In the genomic region with DNA sequence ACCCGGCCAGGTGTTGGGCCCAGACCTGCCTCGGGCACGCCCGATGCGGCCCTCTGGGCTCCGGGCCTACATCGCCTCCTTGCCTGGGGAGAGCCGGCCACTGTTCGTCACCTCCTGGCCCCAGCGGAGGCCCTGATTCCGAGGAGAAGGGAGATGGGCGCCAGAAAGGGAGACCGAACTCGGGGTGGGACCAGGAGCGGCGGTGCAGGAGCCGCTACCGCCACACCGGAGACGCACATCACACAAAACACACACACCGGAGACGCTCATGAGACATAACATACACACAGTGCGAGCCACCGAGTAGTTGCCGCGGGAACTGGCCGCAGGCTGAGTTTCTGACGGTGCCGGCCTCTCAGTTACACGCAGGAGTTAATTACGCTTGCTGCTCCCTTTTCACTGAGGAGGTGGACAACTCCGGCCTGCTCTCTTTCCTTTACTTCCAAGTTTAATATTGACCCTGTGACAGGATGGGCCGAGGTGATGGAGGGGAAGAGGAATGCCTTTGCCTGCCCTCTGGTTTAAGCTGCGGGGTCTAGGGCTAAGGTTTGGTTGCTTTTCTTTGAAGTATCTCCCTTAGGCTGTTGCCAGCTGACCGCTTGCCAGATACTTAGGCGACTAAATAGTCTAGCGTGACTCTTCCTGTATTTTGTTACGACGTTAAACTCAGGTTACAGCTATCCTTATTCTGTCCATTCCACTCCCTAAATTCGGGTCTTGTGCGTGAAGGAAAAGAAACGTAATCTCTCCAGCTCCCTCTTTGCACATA, we compare ENCODE assay signal across 1 cellular context.
TF ChIP-seq lines count a peak whose summit lies in the region.

No MANE protein-coding gene starts in this region.

TF ChIP-seq in HepG2, 621 proteins besides CTCF, POLR2A, EP300 and RAD21 (continued from another document):
- TF ChIP-seq, protein P1, sequence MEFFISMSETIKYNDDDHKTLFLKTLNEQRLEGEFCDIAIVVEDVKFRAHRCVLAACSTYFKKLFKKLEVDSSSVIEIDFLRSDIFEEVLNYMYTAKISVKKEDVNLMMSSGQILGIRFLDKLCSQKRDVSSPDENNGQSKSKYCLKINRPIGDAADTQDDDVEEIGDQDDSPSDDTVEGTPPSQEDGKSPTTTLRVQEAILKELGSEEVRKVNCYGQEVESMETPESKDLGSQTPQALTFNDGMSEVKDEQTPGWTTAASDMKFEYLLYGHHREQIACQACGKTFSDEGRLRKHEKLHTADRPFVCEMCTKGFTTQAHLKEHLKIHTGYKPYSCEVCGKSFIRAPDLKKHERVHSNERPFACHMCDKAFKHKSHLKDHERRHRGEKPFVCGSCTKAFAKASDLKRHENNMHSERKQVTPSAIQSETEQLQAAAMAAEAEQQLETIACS (CRISPR knock-in tag; IDR thresholded peaks at IDR 0.05) = 0 out of 2 replicates have a peak, but pooled peaks have one; percentile 23
- no peak for TF ChIP-seq ZNF383 (CRISPR knock-in tag; IDR thresholded peaks at IDR 0.05; ENCODE audit: borderline replicate concordance)
- TF ChIP-seq, protein P2, sequence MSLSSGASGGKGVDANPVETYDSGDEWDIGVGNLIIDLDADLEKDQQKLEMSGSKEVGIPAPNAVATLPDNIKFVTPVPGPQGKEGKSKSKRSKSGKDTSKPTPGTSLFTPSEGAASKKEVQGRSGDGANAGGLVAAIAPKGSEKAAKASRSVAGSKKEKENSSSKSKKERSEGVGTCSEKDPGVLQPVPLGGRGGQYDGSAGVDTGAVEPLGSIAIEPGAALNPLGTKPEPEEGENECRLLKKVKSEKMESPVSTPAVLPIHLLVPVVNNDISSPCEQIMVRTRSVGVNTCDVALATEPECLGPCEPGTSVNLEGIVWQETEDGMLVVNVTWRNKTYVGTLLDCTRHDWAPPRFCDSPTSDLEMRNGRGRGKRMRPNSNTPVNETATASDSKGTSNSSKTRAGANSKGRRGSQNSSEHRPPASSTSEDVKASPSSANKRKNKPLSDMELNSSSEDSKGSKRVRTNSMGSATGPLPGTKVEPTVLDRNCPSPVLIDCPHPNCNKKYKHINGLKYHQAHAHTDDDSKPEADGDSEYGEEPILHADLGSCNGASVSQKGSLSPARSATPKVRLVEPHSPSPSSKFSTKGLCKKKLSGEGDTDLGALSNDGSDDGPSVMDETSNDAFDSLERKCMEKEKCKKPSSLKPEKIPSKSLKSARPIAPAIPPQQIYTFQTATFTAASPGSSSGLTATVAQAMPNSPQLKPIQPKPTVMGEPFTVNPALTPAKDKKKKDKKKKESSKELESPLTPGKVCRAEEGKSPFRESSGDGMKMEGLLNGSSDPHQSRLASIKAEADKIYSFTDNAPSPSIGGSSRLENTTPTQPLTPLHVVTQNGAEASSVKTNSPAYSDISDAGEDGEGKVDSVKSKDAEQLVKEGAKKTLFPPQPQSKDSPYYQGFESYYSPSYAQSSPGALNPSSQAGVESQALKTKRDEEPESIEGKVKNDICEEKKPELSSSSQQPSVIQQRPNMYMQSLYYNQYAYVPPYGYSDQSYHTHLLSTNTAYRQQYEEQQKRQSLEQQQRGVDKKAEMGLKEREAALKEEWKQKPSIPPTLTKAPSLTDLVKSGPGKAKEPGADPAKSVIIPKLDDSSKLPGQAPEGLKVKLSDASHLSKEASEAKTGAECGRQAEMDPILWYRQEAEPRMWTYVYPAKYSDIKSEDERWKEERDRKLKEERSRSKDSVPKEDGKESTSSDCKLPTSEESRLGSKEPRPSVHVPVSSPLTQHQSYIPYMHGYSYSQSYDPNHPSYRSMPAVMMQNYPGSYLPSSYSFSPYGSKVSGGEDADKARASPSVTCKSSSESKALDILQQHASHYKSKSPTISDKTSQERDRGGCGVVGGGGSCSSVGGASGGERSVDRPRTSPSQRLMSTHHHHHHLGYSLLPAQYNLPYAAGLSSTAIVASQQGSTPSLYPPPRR (CRISPR knock-in tag; IDR thresholded peaks at IDR 0.05; ENCODE audit: borderline replicate concordance) = no peak
